In the genomic region with DNA sequence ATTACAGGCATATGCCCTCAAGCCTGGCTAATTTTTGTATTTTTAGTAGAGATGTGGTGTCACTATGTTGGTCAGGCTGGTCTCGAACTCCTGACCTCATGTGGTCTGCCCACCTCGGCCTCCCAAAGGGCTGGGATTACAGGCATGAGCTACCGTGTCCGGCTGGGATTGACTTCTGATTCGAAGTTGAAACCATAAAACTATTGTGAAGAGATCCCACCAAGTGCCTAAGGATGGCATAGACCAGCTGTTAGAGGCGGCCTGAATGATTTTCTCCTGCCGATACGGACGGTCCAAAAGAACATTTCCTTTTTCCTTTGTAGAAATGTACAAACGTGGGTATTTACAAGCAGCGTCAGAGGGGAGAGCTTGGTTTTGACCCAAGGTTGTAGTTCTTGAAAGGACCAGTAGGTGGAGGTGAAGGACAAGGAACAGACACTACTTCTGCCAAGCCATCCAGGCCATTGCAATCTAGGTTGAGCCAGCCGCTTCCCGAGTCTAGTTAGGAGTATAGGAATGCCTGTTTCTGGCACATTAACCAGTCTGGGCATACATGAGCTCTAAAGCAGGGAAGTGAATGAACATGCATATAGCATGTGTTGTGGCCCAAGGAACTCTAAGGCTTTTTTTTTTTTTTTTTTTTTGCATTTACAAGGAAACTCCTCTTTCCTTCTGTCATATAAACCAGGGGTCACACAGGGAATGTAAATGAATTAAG, we compare ENCODE assay signal across 1 cellular context.
TF ChIP-seq lines count a peak whose summit lies in the region.

No MANE protein-coding gene starts in this region.

TF ChIP-seq in HepG2, 621 proteins besides CTCF, POLR2A, EP300 and RAD21 (continued from another document):
- TF ChIP-seq HIVEP1 (CRISPR knock-in tag; IDR thresholded peaks at IDR 0.05) (no peak), CEBPG (CRISPR knock-in tag; IDR thresholded peaks at IDR 0.05) (peak; percentile 50; the same call in 1 of the 2 replicates), SOX6 (IDR thresholded peaks at IDR 0.05) (no peak), SOX6 (CRISPR knock-in tag; IDR thresholded peaks at IDR 0.05) (peak; percentile 43; the same call in 1 of the 2 replicates), MYNN (CRISPR knock-in tag; IDR thresholded peaks at IDR 0.05; ENCODE audit: low read depth) (peak; percentile 72), ZNF350 (CRISPR knock-in tag; IDR thresholded peaks at IDR 0.05; ENCODE audit: borderline replicate concordance, low read depth) (no peak), TBX2 (CRISPR knock-in tag; IDR thresholded peaks at IDR 0.05; ENCODE audit: borderline replicate concordance) (0 out of 2 replicates have a peak, but pooled peaks have one; percentile 22), SAP130 (CRISPR knock-in tag; IDR thresholded peaks at IDR 0.05; ENCODE audit: low read depth) (peak; percentile 23; the same call in 1 of the 2 replicates), REPIN1 (CRISPR knock-in tag; IDR thresholded peaks at IDR 0.05; ENCODE audit: borderline replicate concordance, low read depth) (peak; percentile 67; the same call in 1 of the 2 replicates), FOXA3 (CRISPR knock-in tag; IDR thresholded peaks at IDR 0.05) (peak; percentile 81), SP5 (CRISPR knock-in tag; IDR thresholded peaks at IDR 0.05; ENCODE audit: borderline replicate concordance, low read depth) (0 out of 2 replicates have a peak, but pooled peaks have one; percentile 20), SALL2 (CRISPR knock-in tag; IDR thresholded peaks at IDR 0.05) (no peak), NR2F6 (IDR thresholded peaks at IDR 0.05) (no peak), NR2F6 (CRISPR knock-in tag; IDR thresholded peaks at IDR 0.05) (0 out of 2 replicates have a peak, but pooled peaks have one; percentile 18), ZNF530 (CRISPR knock-in tag; IDR thresholded peaks at IDR 0.05; ENCODE audit: low read depth) (no peak), SNAPC2 (CRISPR knock-in tag; IDR thresholded peaks at IDR 0.05) (no peak)
- TF ChIP-seq, protein P1, sequence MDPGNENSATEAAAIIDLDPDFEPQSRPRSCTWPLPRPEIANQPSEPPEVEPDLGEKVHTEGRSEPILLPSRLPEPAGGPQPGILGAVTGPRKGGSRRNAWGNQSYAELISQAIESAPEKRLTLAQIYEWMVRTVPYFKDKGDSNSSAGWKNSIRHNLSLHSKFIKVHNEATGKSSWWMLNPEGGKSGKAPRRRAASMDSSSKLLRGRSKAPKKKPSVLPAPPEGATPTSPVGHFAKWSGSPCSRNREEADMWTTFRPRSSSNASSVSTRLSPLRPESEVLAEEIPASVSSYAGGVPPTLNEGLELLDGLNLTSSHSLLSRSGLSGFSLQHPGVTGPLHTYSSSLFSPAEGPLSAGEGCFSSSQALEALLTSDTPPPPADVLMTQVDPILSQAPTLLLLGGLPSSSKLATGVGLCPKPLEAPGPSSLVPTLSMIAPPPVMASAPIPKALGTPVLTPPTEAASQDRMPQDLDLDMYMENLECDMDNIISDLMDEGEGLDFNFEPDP (CRISPR knock-in tag; conservative IDR thresholded peaks at IDR 0.05): no peak
- TF ChIP-seq, protein P2, sequence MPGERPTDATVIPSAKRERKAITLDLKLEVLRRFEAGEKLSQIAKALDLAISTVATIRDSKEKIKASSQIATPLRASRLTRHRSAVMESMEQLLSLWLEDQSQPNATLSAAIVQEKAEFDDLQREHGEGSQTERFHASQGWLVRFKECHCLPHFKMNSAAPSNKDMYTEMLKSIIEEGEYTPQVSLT (CRISPR knock-in tag; IDR thresholded peaks at IDR 0.05; ENCODE audit: borderline replicate concordance, low read depth): no peak
